ENCODE assay signal across 15 cellular contexts in the genomic region with DNA sequence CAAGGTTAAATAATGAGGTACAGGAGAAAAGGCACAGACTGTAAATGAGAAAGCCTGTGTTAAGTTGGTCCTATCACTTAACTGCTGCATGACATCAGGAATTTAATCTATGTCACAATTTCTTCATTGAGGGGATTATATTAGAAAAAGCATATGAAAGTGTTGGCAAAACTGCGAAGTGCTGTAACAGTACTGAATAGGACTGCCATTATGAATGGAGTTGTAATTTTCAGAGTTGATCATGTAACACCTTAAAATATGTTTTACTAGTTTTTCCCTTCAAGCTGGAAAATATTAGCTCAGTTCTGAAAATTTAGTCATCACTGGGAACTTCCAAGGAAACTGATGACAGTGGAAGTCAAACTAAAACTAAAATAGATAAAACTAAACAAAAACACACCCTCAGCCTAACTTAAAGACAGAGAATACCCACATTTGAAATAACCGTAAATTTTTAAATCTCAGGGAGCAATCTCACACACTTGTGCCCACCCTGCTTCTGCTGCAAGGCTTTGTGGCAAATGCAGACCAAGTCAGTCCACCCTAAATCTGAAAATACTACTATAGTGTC. TPM values are rescaled to one million over a fixed set of nuclear protein-coding genes. Genes with fewer than 3 reads are reported as not detected.
DNase-seq lines count a peak whose midpoint lies in the region; ATAC-seq and TF ChIP-seq lines count a peak whose summit lies in the region.
"Had no signal": no experiment of that assay in that cellular context is flagged by ENCODE, and none has a peak within 500 bp of the region (broad histone marks: within the 10 kb centered on the region; RNA-seq: fewer than 3 reads in every experiment).

No MANE protein-coding gene starts in this region.

- peak overlapping the region; percentile 76 for H3K27ac Mint-ChIP-seq in activated CD8-positive, alpha-beta T cell treated with anti-CD3 and anti-CD28 coated beads for 36 hours
- H3K27ac Mint-ChIP-seq in activated CD8-positive, alpha-beta T cell treated with anti-CD3 and anti-CD28 coated beads, Interleukin-2, amount 10 ng/mL, durations not matched to agents 7 days and 5 days, result no peak overlapping the region
- peak overlapping the region; percentile 45 for H3K27ac Mint-ChIP-seq in CD8-positive, alpha-beta T cell
- peak overlapping the region; percentile 90 for H3K27ac Mint-ChIP-seq in activated naive CD8-positive, alpha-beta T cell
- H3K27ac Mint-ChIP-seq in stimulated activated effector memory CD8-positive, alpha-beta T cell treated with anti-CD3 and anti-CD28 coated beads, Interleukin-12 subunit alpha, Interleukin-12 subunit beta, amount 100 ng/mL, for 72 hours, result peak overlapping the region; percentile 82

- H3K9me3 Mint-ChIP-seq in activated CD8-positive, alpha-beta T cell treated with anti-CD3 and anti-CD28 coated beads for 36 hours, result peaks cover 7% of the 10 kb centered on the region
- H3K9me3 Mint-ChIP-seq in activated CD8-positive, alpha-beta T cell treated with anti-CD3 and anti-CD28 coated beads, Interleukin-2, amount 10 ng/mL, durations not matched to agents 7 days and 5 days (ENCODE audit: insufficient read depth), result no peaks in the 10 kb centered on the region
- peaks cover 7% of the 10 kb centered on the region for H3K9me3 Mint-ChIP-seq in CD8-positive, alpha-beta T cell
- peaks cover 3% of the 10 kb centered on the region for H3K9me3 Mint-ChIP-seq in activated naive CD8-positive, alpha-beta T cell (ENCODE audit: low read depth)
- H3K9me3 Mint-ChIP-seq in stimulated activated effector memory CD8-positive, alpha-beta T cell treated with anti-CD3 and anti-CD28 coated beads, Interleukin-12 subunit alpha, Interleukin-12 subunit beta, amount 100 ng/mL, for 72 hours, result peaks cover 3% of the 10 kb centered on the region

- no peak overlapping the region for H3K27ac ChIP-seq in CD8-positive, alpha-beta T cell (ENCODE audit: low read depth, low read length)

- H3K27me3 ChIP-seq in CD8-positive, alpha-beta T cell (ENCODE audit: insufficient read depth, low read length), result no peaks in the 10 kb centered on the region

- peaks cover 13% of the 10 kb centered on the region for H3K36me3 ChIP-seq in CD8-positive, alpha-beta T cell (ENCODE audit: insufficient read depth, low read length)

- peaks cover 75% of the 10 kb centered on the region for H3K36me3 Mint-ChIP-seq in activated CD8-positive, alpha-beta T cell treated with anti-CD3 and anti-CD28 coated beads for 36 hours (ENCODE audit: low read depth)
- H3K36me3 Mint-ChIP-seq in activated CD8-positive, alpha-beta T cell treated with anti-CD3 and anti-CD28 coated beads, Interleukin-2, amount 10 ng/mL, durations not matched to agents 7 days and 5 days (ENCODE audit: low read depth), result peaks cover 89% of the 10 kb centered on the region
- H3K36me3 Mint-ChIP-seq in CD8-positive, alpha-beta T cell, result peaks cover 88% of the 10 kb centered on the region
- H3K36me3 Mint-ChIP-seq in activated naive CD8-positive, alpha-beta T cell, result peaks cover 44% of the 10 kb centered on the region
- peaks cover 75% of the 10 kb centered on the region for H3K36me3 Mint-ChIP-seq in stimulated activated effector memory CD8-positive, alpha-beta T cell treated with anti-CD3 and anti-CD28 coated beads, Interleukin-12 subunit alpha, Interleukin-12 subunit beta, amount 100 ng/mL, for 72 hours

- peak; percentile 48 for ATAC-seq in activated CD8-positive, alpha-beta T cell treated with anti-CD3 and anti-CD28 coated beads for 36 hours
- ATAC-seq in activated CD8-positive, alpha-beta T cell treated with anti-CD3 and anti-CD28 coated beads, Interleukin-2, amount 10 ng/mL, durations not matched to agents 7 days and 5 days, result no peak
- ATAC-seq in CD8-positive, alpha-beta T cell, result no peak
- peak; percentile 34 for ATAC-seq in stimulated activated effector memory CD8-positive, alpha-beta T cell treated with anti-CD3 and anti-CD28 coated beads, Interleukin-12 subunit alpha, Interleukin-12 subunit beta, amount 100 ng/mL, for 72 hours
- ATAC-seq in HG02938 (IDR thresholded peaks at IDR 0.05; ENCODE audit: unreplicated experiment), result no peak
- ATAC-seq: K562 had no signal

- CTCF ChIA-PET in activated CD8-positive, alpha-beta T cell treated with anti-CD3 and anti-CD28 coated beads for 36 hours (lab: Charles Lee), result no interaction called here
- CTCF ChIA-PET in activated CD8-positive, alpha-beta T cell treated with anti-CD3 and anti-CD28 coated beads, Interleukin-2, amount 10 ng/mL, durations not matched to agents 7 days and 5 days (lab: Charles Lee), result no interaction called here
- CTCF ChIA-PET in CD8-positive, alpha-beta T cell (lab: Charles Lee), result no interaction called here

- no peak overlapping the region for H3K4me3 ChIP-seq in CD8-positive, alpha-beta T cell (ENCODE audit: low read depth, low read length)
- H3K4me3 ChIP-seq: K562 had no signal

- POLR2A ChIA-PET in activated CD8-positive, alpha-beta T cell treated with anti-CD3 and anti-CD28 coated beads for 36 hours (lab: Charles Lee), result interaction anchor here (0.9 kb wide), 1 partner anchor 47 kb away, joined by 3 read pairs; no protein-coding TSS in a partner anchor
- POLR2A ChIA-PET in activated CD8-positive, alpha-beta T cell treated with anti-CD3 and anti-CD28 coated beads, Interleukin-2, amount 10 ng/mL, durations not matched to agents 7 days and 5 days (lab: Charles Lee), result no interaction called here
- POLR2A ChIA-PET in CD8-positive, alpha-beta T cell (lab: Charles Lee), result no interaction called here

- no peak overlapping the region for H3K4me3 Mint-ChIP-seq in activated CD8-positive, alpha-beta T cell treated with anti-CD3 and anti-CD28 coated beads for 36 hours
- no peak overlapping the region for H3K4me3 Mint-ChIP-seq in activated CD8-positive, alpha-beta T cell treated with anti-CD3 and anti-CD28 coated beads, Interleukin-2, amount 10 ng/mL, durations not matched to agents 7 days and 5 days
- H3K4me3 Mint-ChIP-seq in CD8-positive, alpha-beta T cell, result no peak overlapping the region
- H3K4me3 Mint-ChIP-seq in activated naive CD8-positive, alpha-beta T cell, result peak overlapping the region; percentile 1
- H3K4me3 Mint-ChIP-seq in stimulated activated effector memory CD8-positive, alpha-beta T cell treated with anti-CD3 and anti-CD28 coated beads, Interleukin-12 subunit alpha, Interleukin-12 subunit beta, amount 100 ng/mL, for 72 hours, result no peak overlapping the region

- H3K27me3 Mint-ChIP-seq in activated CD8-positive, alpha-beta T cell treated with anti-CD3 and anti-CD28 coated beads for 36 hours, result no peaks in the 10 kb centered on the region
- H3K27me3 Mint-ChIP-seq in activated CD8-positive, alpha-beta T cell treated with anti-CD3 and anti-CD28 coated beads, Interleukin-2, amount 10 ng/mL, durations not matched to agents 7 days and 5 days (ENCODE audit: low read depth), result no peaks in the 10 kb centered on the region
- no peaks in the 10 kb centered on the region for H3K27me3 Mint-ChIP-seq in CD8-positive, alpha-beta T cell (ENCODE audit: low read depth)
- H3K27me3 Mint-ChIP-seq in activated naive CD8-positive, alpha-beta T cell, result no peaks in the 10 kb centered on the region

- H3K4me1 Mint-ChIP-seq in activated CD8-positive, alpha-beta T cell treated with anti-CD3 and anti-CD28 coated beads for 36 hours (ENCODE audit: low read depth), result peaks cover 53% of the 10 kb centered on the region
- H3K4me1 Mint-ChIP-seq in activated CD8-positive, alpha-beta T cell treated with anti-CD3 and anti-CD28 coated beads, Interleukin-2, amount 10 ng/mL, durations not matched to agents 7 days and 5 days (ENCODE audit: low read depth), result peaks cover 16% of the 10 kb centered on the region
- H3K4me1 Mint-ChIP-seq in CD8-positive, alpha-beta T cell (ENCODE audit: low read depth), result peaks cover 32% of the 10 kb centered on the region
- H3K4me1 Mint-ChIP-seq in activated naive CD8-positive, alpha-beta T cell (ENCODE audit: low read depth), result peaks cover 48% of the 10 kb centered on the region
- H3K4me1 Mint-ChIP-seq in stimulated activated effector memory CD8-positive, alpha-beta T cell treated with anti-CD3 and anti-CD28 coated beads, Interleukin-12 subunit alpha, Interleukin-12 subunit beta, amount 100 ng/mL, for 72 hours, result peaks cover 30% of the 10 kb centered on the region

- no peak for DNase-seq in activated CD8-positive, alpha-beta T cell treated with anti-CD3 and anti-CD28 coated beads for 36 hours
- no peak for DNase-seq in activated CD8-positive, alpha-beta T cell treated with anti-CD3 and anti-CD28 coated beads, Interleukin-2, amount 10 ng/mL, durations not matched to agents 7 days and 5 days
- no peak for DNase-seq in CD8-positive, alpha-beta T cell
- DNase-seq in stimulated activated effector memory CD8-positive, alpha-beta T cell treated with anti-CD3 and anti-CD28 coated beads, Interleukin-12 subunit alpha, Interleukin-12 subunit beta, amount 100 ng/mL, for 72 hours (ENCODE audit: low spot score in 2 of 2), result no peak
- DNase-seq in OCI-M2 (lab: John Stamatoyannopoulos, UW; ENCODE audit: unreplicated experiment) (no peak), OCI-M1 (lab: John Stamatoyannopoulos, UW) (no peak)
- DNase-seq: C1 segment of cervical spinal cord, Caco-2, DMS153, NCI-H187, NCI-H345, NCI-H69 had no signal

- H3K9me3 ChIP-seq in CD8-positive, alpha-beta T cell (ENCODE audit: low read length), result no peaks in the 10 kb centered on the region
- H3K9me3 ChIP-seq: Caco-2 had no signal

- TF ChIP-seq CTCF in activated CD8-positive, alpha-beta T cell treated with anti-CD3 and anti-CD28 coated beads for 36 hours (IDR thresholded peaks at IDR 0.05), result no peak
- TF ChIP-seq CTCF in CD8-positive, alpha-beta T cell (IDR thresholded peaks at IDR 0.05), result no peak

- peaks cover under 1% of the 10 kb centered on the region for H3K4me1 ChIP-seq in CD8-positive, alpha-beta T cell (ENCODE audit: insufficient read depth, low read length)
- H3K4me1 ChIP-seq: Caco-2 had no signal

- intact Hi-C loops in activated CD8-positive, alpha-beta T cell treated with anti-CD3 and anti-CD28 coated beads for 36 hours (cut with micrococcal nuclease), result no loop called here
- intact Hi-C loops in CD8-positive, alpha-beta T cell (cut with DNase I, micrococcal nuclease), result loop anchor here in 1 of 2 experiments (2.0 kb wide), 1 partner anchor 15 kb away; no protein-coding TSS in a partner anchor

RNA-seq across cellular contexts. Expression of gene ERMP1, which starts 45.1 kb away (rescaled TPM):
- total RNA-seq in activated CD8-positive, alpha-beta T cell treated with anti-CD3 and anti-CD28 coated beads for 36 hours, result 10 to 100 TPM; 14.7 to 15.9 TPM
- total RNA-seq in activated CD8-positive, alpha-beta T cell treated with anti-CD3 and anti-CD28 coated beads, Interleukin-2, amount 10 ng/mL, durations not matched to agents 7 days and 5 days, result 10 to 100 TPM; 28.0 to 30.6 TPM
- 1 to 10 TPM; 5.2 to 7.9 TPM for total RNA-seq in CD8-positive, alpha-beta T cell

Comparison
In these comparisons a context has a peak if more than half of its experiments do, and no peak if none do; other contexts are left out.
1. ATAC-seq: peak in activated CD8-positive, alpha-beta T cell treated with anti-CD3 and anti-CD28 coated beads for 36 hours (single experiment) and stimulated activated effector memory CD8-positive, alpha-beta T cell treated with anti-CD3 and anti-CD28 coated beads, Interleukin-12 subunit alpha, Interleukin-12 subunit beta, amount 100 ng/mL, for 72 hours (single experiment); none in activated CD8-positive, alpha-beta T cell treated with anti-CD3 and anti-CD28 coated beads, Interleukin-2, amount 10 ng/mL, durations not matched to agents 7 days and 5 days (single experiment), CD8-positive, alpha-beta T cell (single experiment) and HG02938 (single experiment).